In the genomic region with DNA sequence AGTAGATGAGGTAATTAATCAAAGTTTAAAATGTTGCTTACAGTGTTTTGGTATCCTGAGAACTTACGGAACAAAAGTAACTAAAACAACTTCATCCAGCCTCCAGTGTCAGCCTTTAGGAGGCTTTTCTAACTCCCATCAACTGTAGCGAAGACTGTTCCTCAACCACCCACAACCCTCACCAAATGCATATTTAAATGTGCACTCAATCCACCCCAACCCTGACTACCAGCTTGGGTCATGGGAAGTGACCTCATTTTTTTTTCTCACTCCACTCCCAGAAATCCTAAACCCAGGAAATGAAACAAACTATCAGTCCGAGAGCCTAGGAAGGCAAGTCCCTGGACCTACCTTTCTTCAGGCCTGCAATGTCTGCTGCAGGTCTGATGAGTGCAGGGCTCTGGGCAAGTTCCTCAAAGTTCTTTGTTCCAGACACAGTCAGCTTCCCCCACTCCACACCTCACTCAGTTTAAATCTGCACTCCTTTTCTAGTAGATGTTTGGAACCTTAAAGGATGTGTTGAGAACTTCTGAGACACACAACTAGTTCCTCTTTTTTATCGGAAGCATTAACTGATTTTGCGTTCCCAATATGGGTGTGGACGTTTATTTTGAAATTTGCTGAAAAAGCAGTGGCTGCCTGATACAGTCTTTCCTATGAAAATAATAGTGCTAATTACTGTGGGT, we compare ENCODE assay signal across 21 cellular contexts. TPM values are rescaled to one million over a fixed set of nuclear protein-coding genes. Genes with fewer than 3 reads are reported as not detected.
DNase-seq lines count a peak whose midpoint lies in the region; ATAC-seq, FAIRE-seq and TF ChIP-seq lines count a peak whose summit lies in the region.
"Had no signal": no experiment of that assay in that cellular context is flagged by ENCODE, and none has a peak within 500 bp of the region (broad histone marks: within the 10 kb centered on the region; RNA-seq: fewer than 3 reads in every experiment).

A gene (minus strand): TSS at position 531 of the 686 bp plus-strand sequence. CDS start 13,082 bp downstream, outside the sequence.

- H3K27ac ChIP-seq in coronary artery: peak within 1 kb of the TSS in 1 of 2 donors; percentile 31
- H3K27ac ChIP-seq: WERI-Rb-1 had no signal

- intact Hi-C loops in sciatic nerve (cut with DNase I): no loop called here

- H3K4me3 ChIP-seq in coronary artery: peak within 1 kb of the TSS; percentile 14

- peak; percentile 10 for ATAC-seq in sciatic nerve
- ATAC-seq: esophagus mucosa had no signal

- FAIRE-seq in GM12892 (lab: Jason Lieb, UNC): peak; percentile 89

- DNase-seq in GM12892 (ENCODE audit: insufficient read length) (no peak), NOMO-1 treated with dmso at 0.1 percent for 144 hours (lab: John Stamatoyannopoulos, UW; ENCODE audit: unreplicated experiment) (peak; percentile 91), coronary artery (ENCODE audit: low spot score) (no peak), sciatic nerve (ENCODE audit: low spot score) (no peak), GM10266 (ENCODE audit: extremely low spot score) (no peak), T1000 (lab: John Stamatoyannopoulos, UW) (no peak), iPS-NIHi7 (ENCODE audit: extremely low spot score) (no peak)
- no peak for DNase-seq in activated effector memory CD4-positive, alpha-beta T cell treated with anti-CD3 and anti-CD28 coated beads, Interleukin-2, amount 50 U/mL, for 16 hours
- DNase-seq: activated CD4-positive, alpha-beta memory T cell treated with anti-CD3 and anti-CD28 coated beads for 36 hours; activated naive CD4-positive, alpha-beta T cell treated with Interleukin-2 at 50 U/mL for 16 hours; CD8-positive, alpha-beta memory T cell; DMS79; effector CD4-positive, alpha-beta T cell; left cardiac atrium; NCI-H1092; NCI-H2107; NCI-H774; Peyer's patch; WERI-Rb-1 had no signal

- no peak for TF ChIP-seq POLR2A in GM12892 (IDR thresholded peaks at IDR 0.05; ENCODE audit: low read depth, low read length)

- TF ChIP-seq CTCF in coronary artery (IDR thresholded peaks at IDR 0.05) (no peak), GM10266 (IDR thresholded peaks at IDR 0.05; ENCODE audit: control insufficient read depth, insufficient read depth, low read depth, missing control alignments) (no peak)

RNA-seq across cellular contexts. Expression of the gene that starts here (rescaled TPM):
- not detected for polyA plus RNA-seq in GM12892 (2012; ENCODE audit: missing spikeins)
- total RNA-seq in sciatic nerve: 7.1 TPM
- total RNA-seq: activated CD4-positive, alpha-beta memory T cell treated with anti-CD3 and anti-CD28 coated beads for 36 hours; CD8-positive, alpha-beta memory T cell had no signal
- polyA plus RNA-seq: CD8-positive, alpha-beta memory T cell; IgD-negative memory B cell had no signal
